In the genomic region with DNA sequence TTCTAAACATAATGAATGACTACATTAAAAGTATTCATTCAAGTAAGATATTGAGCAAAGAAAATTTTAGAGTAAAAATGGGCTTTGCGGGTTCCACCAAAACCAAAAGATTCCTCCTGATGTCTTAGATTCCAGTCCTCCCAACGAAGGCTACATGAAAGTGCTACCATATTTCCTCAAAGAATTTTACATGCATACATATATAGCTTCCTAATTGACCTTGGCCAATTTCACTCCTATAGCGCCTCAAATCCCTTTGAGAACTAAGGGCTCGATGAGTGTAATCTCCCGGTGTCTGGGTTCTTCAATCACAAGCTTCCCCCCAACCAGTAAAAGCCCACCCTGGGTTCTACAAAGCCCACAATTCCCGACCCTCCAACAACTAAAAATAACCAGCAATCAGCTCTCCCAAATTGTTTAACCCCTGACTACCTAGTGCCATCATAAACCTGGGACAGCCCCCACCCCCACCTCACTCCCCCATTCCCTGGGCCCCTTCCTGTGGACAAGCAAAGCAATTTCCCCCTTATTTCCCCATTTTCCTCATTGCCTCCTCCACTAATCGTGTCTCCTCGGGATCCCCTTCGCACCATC, we compare ENCODE assay signal across 8 cellular contexts. TPM values are rescaled to one million over a fixed set of nuclear protein-coding genes. Genes with fewer than 3 reads are reported as not detected.
DNase-seq lines count a peak whose midpoint lies in the region; ATAC-seq and TF ChIP-seq lines count a peak whose summit lies in the region.

No MANE protein-coding gene starts in this region.

- peak overlapping the region; percentile 90 for H3K27ac Mint-ChIP-seq in activated CD8-positive, alpha-beta memory T cell treated with anti-CD3 and anti-CD28 coated beads, Interleukin-2, amount 10 ng/mL, durations not matched to agents 7 days and 5 days

- intact Hi-C loops in adrenal gland (cut with DNase I) = loop anchor here in 1 of 2 donors (10.0 kb wide), 1 partner anchor 62 kb away; no protein-coding TSS in a partner anchor
- intact Hi-C loops in tibial artery (cut with DNase I; ENCODE audit: low total_unique reads) = loop anchor here (5.0 to 10.0 kb wide), 2 partner anchors 102 to 125 kb away; no protein-coding TSS in a partner anchor

- no peaks in the 10 kb centered on the region for H3K36me3 ChIP-seq in adrenal gland (replicated peaks in 1 of 2)
- H3K36me3 ChIP-seq in liver (ENCODE audit: control insufficient read depth in 4 of 4, insufficient read depth in 3 of 4, low read depth in 1 of 4, low read length in 3 of 4) = no peaks in the 10 kb centered on the region
- no peaks in the 10 kb centered on the region for H3K36me3 ChIP-seq in tibial artery

- H3K9me3 ChIP-seq in adrenal gland (replicated peaks in 1 of 3) (no peaks in the 10 kb centered on the region), liver (ENCODE audit: control insufficient read depth in 4 of 4, low read length in 3 of 4) (no peaks in the 10 kb centered on the region), tibial artery (no peaks in the 10 kb centered on the region)

- peaks cover 57% of the 10 kb centered on the region for H3K4me1 Mint-ChIP-seq in activated CD8-positive, alpha-beta memory T cell treated with anti-CD3 and anti-CD28 coated beads, Interleukin-2, amount 10 ng/mL, durations not matched to agents 7 days and 5 days

- H3K27me3 Mint-ChIP-seq in activated CD8-positive, alpha-beta memory T cell treated with anti-CD3 and anti-CD28 coated beads, Interleukin-2, amount 10 ng/mL, durations not matched to agents 7 days and 5 days = no peaks in the 10 kb centered on the region

- H3K27me3 ChIP-seq in adrenal gland (no peaks in the 10 kb centered on the region), liver (ENCODE audit: control insufficient read depth in 4 of 4, insufficient read depth in 4 of 4, low read length in 3 of 4) (no peaks in the 10 kb centered on the region), tibial artery (no peaks in the 10 kb centered on the region)

- CTCF ChIA-PET in activated CD8-positive, alpha-beta memory T cell treated with anti-CD3 and anti-CD28 coated beads, Interleukin-2, amount 10 ng/mL, durations not matched to agents 7 days and 5 days (lab: Charles Lee) = interaction anchor here (0.8 to 4.3 kb wide), 12 partner anchors 9 to 305 kb away, joined by 3 to 24 read pairs (median 4); partner anchors contain the start of genes APOA5 and PAFAH1B2

- peaks cover 22 to 56% of the 10 kb centered on the region in 2 donors for H3K4me1 ChIP-seq in adrenal gland (replicated peaks in 1 of 2)
- peaks cover 5 to 59% (median 41%) of the 10 kb centered on the region in 4 donors for H3K4me1 ChIP-seq in liver (ENCODE audit: control insufficient read depth in 4 of 4, insufficient read depth in 4 of 4, low read length in 3 of 4)
- peaks cover 0 to 64% (median 33%) of the 10 kb centered on the region in 4 donors for H3K4me1 ChIP-seq in tibial artery

- H3K9ac ChIP-seq in liver (ENCODE audit: low read depth in 1 of 2, low read length in 2 of 2) = peak overlapping the region; percentile 82 to 89

- no peak for DNase-seq in activated CD8-positive, alpha-beta memory T cell treated with anti-CD3 and anti-CD28 coated beads, Interleukin-2, amount 10 ng/mL, durations not matched to agents 7 days and 5 days
- no peak for DNase-seq in activated CD8-positive, alpha-beta memory T cell treated with anti-CD3 and anti-CD28 coated beads, Interleukin-2, amount 50 U/mL, for 4 hours
- DNase-seq in adrenal gland = no peak
- DNase-seq in tibial artery = no peak
- no peak for DNase-seq in NCI-H1105 treated with DMSO at 0.1 percent for 48 hours (lab: John Stamatoyannopoulos, UW)
- DNase-seq in occipital lobe (lab: John Stamatoyannopoulos, UW) = no peak

- H3K27ac ChIP-seq in adrenal gland (peak overlapping the region in 3 of 5 donors; percentile 83 to 99 (median 96)), liver (ENCODE audit: low read depth in 1 of 2, low read length in 2 of 2) (peak overlapping the region; percentile 92 to 94), tibial artery (peak overlapping the region; percentile 94 to 99)

- H3K36me3 Mint-ChIP-seq in activated CD8-positive, alpha-beta memory T cell treated with anti-CD3 and anti-CD28 coated beads, Interleukin-2, amount 10 ng/mL, durations not matched to agents 7 days and 5 days = peaks cover 11% of the 10 kb centered on the region

- peaks cover 2% of the 10 kb centered on the region for H3K9me3 Mint-ChIP-seq in activated CD8-positive, alpha-beta memory T cell treated with anti-CD3 and anti-CD28 coated beads, Interleukin-2, amount 10 ng/mL, durations not matched to agents 7 days and 5 days (ENCODE audit: low read depth)

- no peak for TF ChIP-seq RAD21 in liver (IDR thresholded peaks at IDR 0.05)

- WGBS in adrenal gland, 4 donors = 44 to 52% (median 46%) methylated on average over 9 of the region's 9 CpGs
- 16% methylated on average over 9 of the region's 9 CpGs for WGBS in liver

- TF ChIP-seq POLR2A in adrenal gland (IDR thresholded peaks at IDR 0.05) = no peak

- H3K4me3 ChIP-seq in adrenal gland (peak overlapping the region in 3 of 4 donors; percentile 75 to 99 (median 81)), liver (ENCODE audit: low read depth in 1 of 3, low read length in 3 of 3) (peak overlapping the region; percentile 78 to 96 (median 87)), tibial artery (peak overlapping the region; percentile 92 to 94)

- ATAC-seq in activated CD8-positive, alpha-beta memory T cell treated with anti-CD3 and anti-CD28 coated beads, Interleukin-2, amount 10 ng/mL, durations not matched to agents 7 days and 5 days = no peak
- ATAC-seq in GM21576 (IDR thresholded peaks at IDR 0.05; ENCODE audit: unreplicated experiment) = no peak

- H3K4me3 Mint-ChIP-seq in activated CD8-positive, alpha-beta memory T cell treated with anti-CD3 and anti-CD28 coated beads, Interleukin-2, amount 10 ng/mL, durations not matched to agents 7 days and 5 days = peak overlapping the region; percentile 86

- no peak for TF ChIP-seq CTCF in adrenal gland (IDR thresholded peaks at IDR 0.05)
- no peak for TF ChIP-seq CTCF in liver (IDR thresholded peaks at IDR 0.05; ENCODE audit: low read depth, low read length, missing input control)
- no peak for TF ChIP-seq CTCF in tibial artery (IDR thresholded peaks at IDR 0.05)

TF ChIP-seq in liver, 16 proteins besides CTCF, POLR2A, EP300 and RAD21:
- TF ChIP-seq GABPA (IDR thresholded peaks at IDR 0.05 in 1 of 2, conservative IDR thresholded peaks at IDR 0.05 in 1 of 2) = no peak
- no peak for TF ChIP-seq EGR1 (IDR thresholded peaks at IDR 0.05; ENCODE audit: low read depth in 2 of 2)
- TF ChIP-seq FOXA1 (IDR thresholded peaks at IDR 0.05) = no peak

RNA-seq across cellular contexts. Expression of gene SIK3, which starts 1.2 kb away (rescaled TPM):
- total RNA-seq in activated CD8-positive, alpha-beta memory T cell treated with anti-CD3 and anti-CD28 coated beads, Interleukin-2, amount 10 ng/mL, durations not matched to agents 7 days and 5 days = 10 to 100 TPM; 31.0 to 38.3 TPM
- 100 to 1,000 TPM in 1 of 8 donors, 10 to 100 TPM in 7; 14.6 to 176 (median 31.5) TPM for total RNA-seq in adrenal gland
- 10 to 100 TPM; 11.7 to 21.6 (median 11.9) TPM for polyA plus RNA-seq in adrenal gland
- total RNA-seq in liver = 10 to 100 TPM; 17.6 to 52.4 TPM
- 10 to 100 TPM in 1 of 2 donors, 1 to 10 TPM in 1; 6.9 to 11.2 TPM for polyA plus RNA-seq in liver
- total RNA-seq in occipital lobe = 29.9 TPM

RNA-seq across cellular contexts. Expression of gene PAFAH1B2, which starts 47.0 kb away (rescaled TPM):
- total RNA-seq in activated CD8-positive, alpha-beta memory T cell treated with anti-CD3 and anti-CD28 coated beads, Interleukin-2, amount 10 ng/mL, durations not matched to agents 7 days and 5 days = 10 to 100 TPM; 54.5 to 66.4 TPM
- total RNA-seq in adrenal gland (100 to 1,000 TPM in 4 of 8 donors, 10 to 100 TPM in 4; 81.0 to 132 (median 102) TPM), liver (10 to 100 TPM; 33.4 to 39.8 TPM), occipital lobe (325 TPM)
- polyA plus RNA-seq in adrenal gland (10 to 100 TPM; 19.6 to 85.8 (median 29.5) TPM), liver (10 to 100 TPM; 12.7 to 16.4 TPM)
